16 cellular contexts compared by ENCODE assay signal in the genomic region with DNA sequence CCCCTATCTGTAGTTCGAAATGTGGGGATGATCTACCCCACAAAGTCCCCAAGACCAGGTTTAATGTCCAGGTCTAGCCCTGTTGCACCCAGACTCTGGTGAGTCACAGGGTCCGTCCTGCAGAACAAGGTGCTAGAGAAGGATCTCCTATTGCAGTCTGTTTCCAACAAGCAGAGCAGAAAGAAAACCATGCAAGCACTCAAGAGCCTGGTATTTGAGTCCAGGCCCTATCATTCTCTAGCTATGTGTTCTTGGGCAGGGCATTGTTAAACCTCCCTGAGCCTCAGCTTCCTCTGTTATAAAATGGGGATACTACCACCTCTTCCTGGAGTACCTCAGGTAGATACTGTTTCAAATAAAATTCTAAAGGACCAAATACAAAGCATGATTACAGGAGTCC. TPM values are rescaled to one million over a fixed set of nuclear protein-coding genes. Genes with fewer than 3 reads are reported as not detected.
A peak's percentile ranks its signal among the peaks of the same experiment; 100 is the strongest.
DNase-seq lines count a peak whose midpoint lies in the region; ATAC-seq, FAIRE-seq and TF ChIP-seq lines count a peak whose summit lies in the region.
"Had no signal": no experiment of that assay in that cellular context is flagged by ENCODE, and none has a peak within 500 bp of the region (broad histone marks: within the 10 kb centered on the region; RNA-seq: fewer than 3 reads in every experiment).

No MANE protein-coding gene starts in this region.

- H3K4me2 ChIP-seq in keratinocyte (ENCODE audit: control insufficient read depth, extremely low read depth, insufficient read depth, low read depth, low read length), result peak overlapping the region; percentile 25
- H3K4me2 ChIP-seq: A549 had no signal

- peaks cover 1% of the 10 kb centered on the region for H4K20me1 ChIP-seq in keratinocyte (ENCODE audit: control insufficient read depth, extremely low read depth, insufficient read depth, low read length)

- dilution Hi-C loops in keratinocyte (cut with MboI; ENCODE audit: extremely low pct_ligation_motif_present, low sequenced_read_pairs), result no loop called here

- H3K9me3 Mint-ChIP-seq in effector memory CD8-positive, alpha-beta T cell, result no peaks in the 10 kb centered on the region
- no peaks in the 10 kb centered on the region for H3K9me3 Mint-ChIP-seq in activated naive CD4-positive, alpha-beta T cell treated with anti-CD3 and anti-CD28 coated beads for 36 hours
- H3K9me3 Mint-ChIP-seq: CD4-positive, alpha-beta memory T cell had no signal

- H3K4me3 ChIP-seq in bronchial epithelial cell (ENCODE audit: low read depth, low read length), result no peak overlapping the region
- no peak overlapping the region for H3K4me3 ChIP-seq in keratinocyte (ENCODE audit: control insufficient read depth in 2 of 3, extremely low read depth in 1 of 3, insufficient read depth in 2 of 3, low read depth in 1 of 3, low read length in 3 of 3)
- H3K4me3 ChIP-seq: A549, GM12878, GM23248 had no signal

- no peaks in the 10 kb centered on the region for H3K9me3 ChIP-seq in keratinocyte (ENCODE audit: control insufficient read depth, low read depth, low read length)
- H3K9me3 ChIP-seq: A549, BE2C had no signal

- peaks cover 72% of the 10 kb centered on the region for H3K4me1 ChIP-seq in keratinocyte (ENCODE audit: control insufficient read depth, extremely low read depth, insufficient read depth, low read length)
- H3K4me1 ChIP-seq: BE2C had no signal

- FAIRE-seq in RCC 7860 (lab: Jason Lieb, UNC) (no peak), bronchial epithelial cell (lab: Jason Lieb, UNC) (no peak), keratinocyte (lab: Jason Lieb, UNC) (peak; percentile 81)
- FAIRE-seq: A549, GM12878, GM18507, H54, HepG2 had no signal

- DNase-seq in RCC 7860 (ENCODE audit: low spot score), result peak; percentile 12
- DNase-seq in bronchial epithelial cell (ENCODE audit: low read depth), result peak; percentile 82
- DNase-seq in keratinocyte (ENCODE audit: low read depth, low spot score), result no peak
- no peak for DNase-seq in effector memory CD8-positive, alpha-beta T cell
- DNase-seq in activated naive CD4-positive, alpha-beta T cell treated with anti-CD3 and anti-CD28 coated beads for 36 hours, result no peak
- no peak for DNase-seq in ureter (ENCODE audit: low spot score)
- DNase-seq: BE2C; CD4-positive, alpha-beta memory T cell; DMS79; GM23248 had no signal

- H3K4me3 Mint-ChIP-seq in effector memory CD8-positive, alpha-beta T cell, result no peak overlapping the region
- no peak overlapping the region for H3K4me3 Mint-ChIP-seq in activated naive CD4-positive, alpha-beta T cell treated with anti-CD3 and anti-CD28 coated beads for 36 hours
- H3K4me3 Mint-ChIP-seq: CD4-positive, alpha-beta memory T cell had no signal

- H3K9me1 ChIP-seq in keratinocyte (ENCODE audit: control insufficient read depth, extremely low read depth, insufficient read depth, low read length), result peaks cover 4% of the 10 kb centered on the region

- TF ChIP-seq CTCF in bronchial epithelial cell (IDR thresholded peaks at IDR 0.05; ENCODE audit: insufficient read depth, low read length, severe bottlenecking), result no peak
- no peak for TF ChIP-seq CTCF in keratinocyte (optimal IDR thresholded peaks at IDR 0.05 in 1 of 3, IDR thresholded peaks at IDR 0.05 in 1 of 3, conservative IDR thresholded peaks at IDR 0.05 in 1 of 3; ENCODE audit: extremely low read depth in 1 of 3, insufficient read depth in 2 of 3, low read length in 3 of 3)

- peaks cover 4% of the 10 kb centered on the region for H3K36me3 Mint-ChIP-seq in effector memory CD8-positive, alpha-beta T cell (ENCODE audit: insufficient read depth)
- H3K36me3 Mint-ChIP-seq in activated naive CD4-positive, alpha-beta T cell treated with anti-CD3 and anti-CD28 coated beads for 36 hours (ENCODE audit: low read depth), result no peaks in the 10 kb centered on the region

- intact Hi-C loops in activated naive CD4-positive, alpha-beta T cell treated with anti-CD3 and anti-CD28 coated beads for 36 hours (cut with micrococcal nuclease), result no loop called here

- H3K27me3 ChIP-seq in bronchial epithelial cell (ENCODE audit: control insufficient read depth, insufficient read depth, low read length), result no peaks in the 10 kb centered on the region
- H3K27me3 ChIP-seq in keratinocyte (ENCODE audit: control insufficient read depth, extremely low read depth, insufficient read depth, low read length), result no peaks in the 10 kb centered on the region

- H3K9ac ChIP-seq in keratinocyte (ENCODE audit: control insufficient read depth, extremely low read depth, insufficient read depth, low read length), result no peak overlapping the region
- H3K9ac ChIP-seq: GM23248 had no signal

- peak overlapping the region in 1 of 2 donors; percentile 59 for H3K27ac Mint-ChIP-seq in effector memory CD8-positive, alpha-beta T cell
- H3K27ac Mint-ChIP-seq in activated naive CD4-positive, alpha-beta T cell treated with anti-CD3 and anti-CD28 coated beads for 36 hours, result no peak overlapping the region
- H3K27ac Mint-ChIP-seq: CD4-positive, alpha-beta memory T cell had no signal

- no peak overlapping the region for H2AFZ ChIP-seq in keratinocyte (ENCODE audit: control insufficient read depth, low read length)
- H2AFZ ChIP-seq: GM23248 had no signal

- no peak overlapping the region for H3K27ac ChIP-seq in keratinocyte (ENCODE audit: control insufficient read depth, insufficient read depth, low read length)
- H3K27ac ChIP-seq: A549, C4-2B, GM23248 had no signal

- CTCF ChIA-PET in activated naive CD4-positive, alpha-beta T cell treated with anti-CD3 and anti-CD28 coated beads for 36 hours (lab: Charles Lee), result no interaction called here

- ATAC-seq in effector memory CD8-positive, alpha-beta T cell (replicated peaks), result no peak
- ATAC-seq: A549, GM12878, HepG2 had no signal

- no peaks in the 10 kb centered on the region for H3K27me3 Mint-ChIP-seq in effector memory CD8-positive, alpha-beta T cell
- H3K27me3 Mint-ChIP-seq in activated naive CD4-positive, alpha-beta T cell treated with anti-CD3 and anti-CD28 coated beads for 36 hours (ENCODE audit: low read depth), result no peaks in the 10 kb centered on the region
- H3K27me3 Mint-ChIP-seq: CD4-positive, alpha-beta memory T cell had no signal

- H3K36me3 ChIP-seq in bronchial epithelial cell (ENCODE audit: control insufficient read depth, insufficient read depth, low read length) (no peaks in the 10 kb centered on the region), keratinocyte (ENCODE audit: control insufficient read depth in 2 of 2, extremely low read depth in 1 of 2, insufficient read depth in 2 of 2, low read length in 2 of 2) (peaks cover 2 to 12% of the 10 kb centered on the region in 2 experiments)
- H3K36me3 ChIP-seq: BE2C had no signal

- peaks cover 0 to 9% of the 10 kb centered on the region in 2 donors for H3K4me1 Mint-ChIP-seq in effector memory CD8-positive, alpha-beta T cell (ENCODE audit: low read depth in 2 of 2)
- H3K4me1 Mint-ChIP-seq in activated naive CD4-positive, alpha-beta T cell treated with anti-CD3 and anti-CD28 coated beads for 36 hours (ENCODE audit: low read depth), result peaks cover 16% of the 10 kb centered on the region

- peaks cover 47% of the 10 kb centered on the region for H3K79me2 ChIP-seq in keratinocyte (ENCODE audit: control insufficient read depth, insufficient read depth, low read length)

RNA-seq across cellular contexts. Expression of a gene that starts 24.4 kb away (rescaled TPM):
- total RNA-seq in bronchial epithelial cell (11.6 and 13.8 TPM in 2 replicates), ureter (14.0 TPM)
- polyA plus RNA-seq in keratinocyte, result 6.5 to 9.4 TPM (median 7.2 TPM) in 3 replicates
- 6.9 TPM for polyA plus RNA-seq in keratinocyte (2011; ENCODE audit: low read depth)
- 5.5 and 7.8 TPM in 2 replicates for polyA plus RNA-seq in keratinocyte (2011; cell fraction: cytosol; rRNA removed)
- 23.7 and 27.0 TPM in 2 replicates for polyA plus RNA-seq in keratinocyte (2011; cell fraction: nucleus; rRNA removed)
- polyA plus RNA-seq in keratinocyte (2012; ENCODE audit: low replicate concordance), result 7.3 and 9.4 TPM in 2 replicates
- 15.0 to 21.5 TPM (median 21.2 TPM) in 3 replicates for polyA minus RNA-seq in keratinocyte
- 7.9 TPM for polyA minus RNA-seq in keratinocyte (2011; cell fraction: cytosol; rRNA and poly(A)+ RNA removed)
- polyA minus RNA-seq in keratinocyte (2011; cell fraction: nucleus; rRNA and poly(A)+ RNA removed), result 22.4 and 35.8 TPM in 2 replicates
- 1 to 10 TPM; 5.6 to 6.9 TPM for total RNA-seq in activated naive CD4-positive, alpha-beta T cell treated with anti-CD3 and anti-CD28 coated beads for 36 hours
- total RNA-seq: GM23248 had no signal

Comparison
In these comparisons a context has a peak if more than half of its experiments do, and no peak if none do; other contexts are left out.
1. DNase-seq: peak in RCC 7860 (single experiment) and bronchial epithelial cell (single experiment); none in keratinocyte (single experiment), effector memory CD8-positive, alpha-beta T cell (0 of 3), activated naive CD4-positive, alpha-beta T cell treated with anti-CD3 and anti-CD28 coated beads for 36 hours (single experiment) and ureter (single experiment).